In the genomic region with DNA sequence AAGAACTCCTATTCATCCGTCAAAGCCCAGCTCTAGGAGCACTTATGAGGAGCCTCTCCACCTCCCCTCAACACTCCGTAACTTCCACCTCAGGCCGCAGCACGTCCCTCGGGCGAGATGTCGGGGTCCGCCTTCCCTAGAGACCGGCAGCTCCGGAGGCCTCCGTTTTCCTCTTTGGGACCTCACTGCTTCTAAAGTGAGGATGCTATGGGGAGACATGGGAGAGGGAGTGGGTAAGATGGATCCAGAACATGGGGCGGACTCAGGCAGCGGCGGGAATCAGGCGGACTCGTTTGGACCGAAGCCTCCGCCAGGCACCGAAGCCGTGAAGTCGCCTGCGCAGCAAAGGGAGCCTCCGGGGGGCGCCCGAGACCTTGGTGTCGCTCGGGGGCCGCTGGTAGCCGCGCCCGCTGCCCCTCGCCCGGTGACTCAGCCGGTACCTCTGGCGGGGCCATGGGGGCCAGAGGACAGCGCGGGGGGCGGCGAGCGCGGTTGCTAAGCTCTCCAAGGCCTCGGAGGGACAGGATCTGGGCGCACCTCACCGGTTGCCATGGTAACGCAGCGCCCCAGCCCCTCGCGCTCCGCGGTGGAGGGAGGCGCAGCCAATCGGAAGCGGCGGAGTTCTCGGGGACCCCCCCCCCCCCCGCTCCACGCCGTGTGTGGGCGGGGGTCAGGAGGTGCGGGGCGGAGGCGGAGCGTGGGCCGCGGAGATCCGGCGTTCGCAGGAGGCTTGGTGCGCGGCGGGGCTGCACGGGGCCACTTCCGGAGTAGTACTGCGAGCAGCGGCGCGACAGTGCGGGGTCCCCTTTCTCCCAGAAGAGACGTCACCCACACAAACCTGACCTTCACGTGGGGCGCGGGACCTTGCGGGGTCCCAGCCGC, we compare ENCODE assay signal across 1 cellular context.
TF ChIP-seq lines count a peak whose summit lies in the region.

No MANE protein-coding gene starts in this region.

TF ChIP-seq in GM12878, 131 proteins besides CTCF, POLR2A, EP300 and RAD21 (continued from another document):
- TF ChIP-seq ZNF592 (IDR thresholded peaks at IDR 0.05) = no peak
- TF ChIP-seq YY1 (IDR thresholded peaks at IDR 0.05; ENCODE audit: low read depth, low read length) = 0 out of 2 replicates have a peak, but pooled peaks have one; percentile 8
- TF ChIP-seq CREB1 (IDR thresholded peaks at IDR 0.05; ENCODE audit: low read depth) = no peak
- TF ChIP-seq, protein P1, sequence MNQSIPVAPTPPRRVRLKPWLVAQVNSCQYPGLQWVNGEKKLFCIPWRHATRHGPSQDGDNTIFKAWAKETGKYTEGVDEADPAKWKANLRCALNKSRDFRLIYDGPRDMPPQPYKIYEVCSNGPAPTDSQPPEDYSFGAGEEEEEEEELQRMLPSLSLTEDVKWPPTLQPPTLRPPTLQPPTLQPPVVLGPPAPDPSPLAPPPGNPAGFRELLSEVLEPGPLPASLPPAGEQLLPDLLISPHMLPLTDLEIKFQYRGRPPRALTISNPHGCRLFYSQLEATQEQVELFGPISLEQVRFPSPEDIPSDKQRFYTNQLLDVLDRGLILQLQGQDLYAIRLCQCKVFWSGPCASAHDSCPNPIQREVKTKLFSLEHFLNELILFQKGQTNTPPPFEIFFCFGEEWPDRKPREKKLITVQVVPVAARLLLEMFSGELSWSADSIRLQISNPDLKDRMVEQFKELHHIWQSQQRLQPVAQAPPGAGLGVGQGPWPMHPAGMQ (IDR thresholded peaks at IDR 0.05; ENCODE audit: borderline replicate concordance) = no peak
- TF ChIP-seq BCL3 (IDR thresholded peaks at IDR 0.05; ENCODE audit: borderline replicate concordance, insufficient read depth, low read depth, low read length, poor library complexity, severe bottlenecking) = no peak
- TF ChIP-seq CHD2 (IDR thresholded peaks at IDR 0.05; ENCODE audit: borderline replicate concordance, low read depth, low read length) = no peak
- peak; percentile 94 for TF ChIP-seq LARP7 (IDR thresholded peaks at IDR 0.05)
- no peak for TF ChIP-seq RCOR1 (conservative IDR thresholded peaks at IDR 0.05; ENCODE audit: low read depth, low read length)
- TF ChIP-seq USF1 (IDR thresholded peaks at IDR 0.05; ENCODE audit: borderline replicate concordance, extremely low read length, insufficient read depth, low read depth, low read length) = peak; percentile 21
- TF ChIP-seq FOXM1 (IDR thresholded peaks at IDR 0.05; ENCODE audit: low read depth, low read length) = no peak
- no peak for TF ChIP-seq E2F8 (IDR thresholded peaks at IDR 0.05; ENCODE audit: low read depth, partially characterized antibody)
- TF ChIP-seq RB1 (IDR thresholded peaks at IDR 0.05; ENCODE audit: borderline replicate concordance) = peak; percentile 51; the same call in 1 of the 2 replicates
- TF ChIP-seq ZBTB40 (IDR thresholded peaks at IDR 0.05; ENCODE audit: borderline replicate concordance) = no peak
- no peak for TF ChIP-seq ZNF24 (IDR thresholded peaks at IDR 0.05)
- no peak for TF ChIP-seq RELA (IDR thresholded peaks at IDR 0.05; ENCODE audit: borderline replicate concordance, partially characterized antibody)
- no peak for TF ChIP-seq HDAC2 (IDR thresholded peaks at IDR 0.05)
- TF ChIP-seq ZBTB33 (IDR thresholded peaks at IDR 0.05) = 0 out of 2 replicates have a peak, but pooled peaks have one; percentile 10
- no peak; the same call in 1 of the 2 replicates for TF ChIP-seq HCFC1 (IDR thresholded peaks at IDR 0.05; ENCODE audit: low read length)
- no peak for TF ChIP-seq FOS (IDR thresholded peaks at IDR 0.05; ENCODE audit: borderline replicate concordance, extremely low read depth, insufficient read length)
- TF ChIP-seq GATAD2B (conservative IDR thresholded peaks at IDR 0.05; ENCODE audit: low read depth) = peak; percentile 94
- 0 out of 2 replicates have a peak, but pooled peaks have one; percentile 53 for TF ChIP-seq BACH1 (IDR thresholded peaks at IDR 0.05; ENCODE audit: borderline replicate concordance)
- TF ChIP-seq NRF1 (conservative IDR thresholded peaks at IDR 0.05; ENCODE audit: low read depth, low read length) = no peak
- peak; percentile 56; the same call in 1 of the 2 replicates for TF ChIP-seq MXI1 (IDR thresholded peaks at IDR 0.05; ENCODE audit: low read depth, low read length)
- TF ChIP-seq JUNB (IDR thresholded peaks at IDR 0.05) = no peak
- 0 out of 2 replicates have a peak, but pooled peaks have one; percentile 9 for TF ChIP-seq BCL11A (IDR thresholded peaks at IDR 0.05; ENCODE audit: low read depth, low read length)
- TF ChIP-seq DPF2 (IDR thresholded peaks at IDR 0.05) = peak; percentile 92
- no peak for TF ChIP-seq JUND (IDR thresholded peaks at IDR 0.05; ENCODE audit: low read depth, low read length)
- peak; percentile 72 for TF ChIP-seq SIN3A (IDR thresholded peaks at IDR 0.05; ENCODE audit: low read depth, low read length)
- TF ChIP-seq, protein P2, sequence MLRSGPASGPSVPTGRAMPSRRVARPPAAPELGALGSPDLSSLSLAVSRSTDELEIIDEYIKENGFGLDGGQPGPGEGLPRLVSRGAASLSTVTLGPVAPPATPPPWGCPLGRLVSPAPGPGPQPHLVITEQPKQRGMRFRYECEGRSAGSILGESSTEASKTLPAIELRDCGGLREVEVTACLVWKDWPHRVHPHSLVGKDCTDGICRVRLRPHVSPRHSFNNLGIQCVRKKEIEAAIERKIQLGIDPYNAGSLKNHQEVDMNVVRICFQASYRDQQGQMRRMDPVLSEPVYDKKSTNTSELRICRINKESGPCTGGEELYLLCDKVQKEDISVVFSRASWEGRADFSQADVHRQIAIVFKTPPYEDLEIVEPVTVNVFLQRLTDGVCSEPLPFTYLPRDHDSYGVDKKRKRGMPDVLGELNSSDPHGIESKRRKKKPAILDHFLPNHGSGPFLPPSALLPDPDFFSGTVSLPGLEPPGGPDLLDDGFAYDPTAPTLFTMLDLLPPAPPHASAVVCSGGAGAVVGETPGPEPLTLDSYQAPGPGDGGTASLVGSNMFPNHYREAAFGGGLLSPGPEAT (IDR thresholded peaks at IDR 0.05; ENCODE audit: low read depth) = no peak
- TF ChIP-seq YBX1 (IDR thresholded peaks at IDR 0.05) = no peak
